In the genomic region with DNA sequence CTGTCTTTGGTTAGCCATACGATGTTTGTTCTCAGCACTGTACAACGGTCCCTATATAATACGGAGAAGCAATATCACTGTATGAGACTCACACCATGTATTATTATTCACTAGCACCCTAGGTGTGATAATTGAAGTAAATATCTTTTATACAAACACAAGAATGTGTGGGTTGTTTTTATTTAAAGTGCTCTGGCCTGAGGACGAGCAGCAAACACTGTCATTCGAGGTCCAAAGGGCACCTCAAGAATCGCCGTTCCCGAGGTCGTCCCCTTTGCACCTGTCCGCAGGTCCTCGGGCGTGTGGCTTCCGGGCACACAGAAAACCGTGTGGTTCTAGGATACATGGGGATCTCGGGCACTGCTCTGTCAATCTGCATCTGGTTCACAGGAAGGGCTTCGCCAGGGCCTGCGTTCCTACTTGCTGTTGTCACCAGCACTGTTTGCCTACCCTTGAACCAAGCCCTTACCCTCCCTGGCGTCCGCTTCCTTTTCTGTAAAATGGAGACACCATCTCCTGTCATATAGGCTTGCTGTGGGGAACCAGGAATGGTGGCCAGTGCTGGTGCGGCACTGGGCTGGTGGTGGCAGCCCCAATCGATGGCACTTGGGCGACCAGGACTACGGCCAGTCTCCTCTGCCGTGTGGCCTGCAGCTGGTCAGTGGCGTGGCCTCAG, we compare ENCODE assay signal across 2 cellular contexts.
TF ChIP-seq lines count a peak whose summit lies in the region.

No MANE protein-coding gene starts in this region.

TF ChIP-seq in GM12878, 131 proteins besides CTCF, POLR2A, EP300 and RAD21 (continued from another document):
- TF ChIP-seq SMC3 (IDR thresholded peaks at IDR 0.05; ENCODE audit: borderline replicate concordance, low read length) (no peak), HCFC1 (IDR thresholded peaks at IDR 0.05; ENCODE audit: low read length) (no peak), REST (IDR thresholded peaks at IDR 0.05; ENCODE audit: low read depth, low read length) (no peak)

TF ChIP-seq in liver, 16 proteins besides CTCF, POLR2A, EP300 and RAD21 (continued from another document):
- TF ChIP-seq ZBTB33 (IDR thresholded peaks at IDR 0.05): peak; percentile 39
- TF ChIP-seq, protein P1, sequence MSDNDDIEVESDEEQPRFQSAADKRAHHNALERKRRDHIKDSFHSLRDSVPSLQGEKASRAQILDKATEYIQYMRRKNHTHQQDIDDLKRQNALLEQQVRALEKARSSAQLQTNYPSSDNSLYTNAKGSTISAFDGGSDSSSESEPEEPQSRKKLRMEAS (IDR thresholded peaks at IDR 0.05): no peak
- peak; percentile 86 to 93 for TF ChIP-seq HNF4A (conservative IDR thresholded peaks at IDR 0.05)
- no peak for TF ChIP-seq NR2F2 (IDR thresholded peaks at IDR 0.05)
- TF ChIP-seq REST (IDR thresholded peaks at IDR 0.05): peak; percentile 25
- peak; percentile 10 to 74 for TF ChIP-seq GABPA (IDR thresholded peaks at IDR 0.05 in 1 of 2, conservative IDR thresholded peaks at IDR 0.05 in 1 of 2)
- TF ChIP-seq YY1 (IDR thresholded peaks at IDR 0.05): peak; percentile 46
- no peak for TF ChIP-seq FOXA1 (IDR thresholded peaks at IDR 0.05)
- TF ChIP-seq SP1 (IDR thresholded peaks at IDR 0.05): peak; percentile 72
- peak in 1 of 2 donors; percentile 10 for TF ChIP-seq EGR1 (IDR thresholded peaks at IDR 0.05; ENCODE audit: low read depth in 2 of 2)
